Comparison of ENCODE assay signal across 8 cellular contexts in genomic region chrX:13821-14443, GRCh38.
DNase-seq lines count a peak whose midpoint lies in the region; ATAC-seq, FAIRE-seq and TF ChIP-seq lines count a peak whose summit lies in the region.
"Not testable (repeated sequence)": the region's sequence is repeated elsewhere in the genome, so short reads cannot be mapped to it uniquely, and the experiment has no call there.

No MANE protein-coding gene starts in this region.

- H3K79me1 ChIP-seq in IMR-90 (ENCODE audit: low read depth in 1 of 2, low read length in 2 of 2); H1 (ENCODE audit: low read depth, low read length): not testable (repeated sequence)

- not testable (repeated sequence) for H4K91ac ChIP-seq in IMR-90 (ENCODE audit: insufficient read depth, low read depth, low read length); H1 (replicated peaks; ENCODE audit: insufficient read length, low read length)

- not testable (repeated sequence) for H3K4me3 ChIP-seq in HCT116 (replicated peaks in 1 of 2; ENCODE audit: low read depth in 1 of 2, low read length in 2 of 2); IMR-90 (ENCODE audit: insufficient read depth, low read depth, low read length); hepatocyte; mucosa of descending colon
- H3K4me3 ChIP-seq in H1 (ENCODE audit: extremely low read depth in 1 of 4, insufficient read depth in 2 of 4, low read depth in 3 of 4, low read length in 4 of 4): peak overlapping the region in 2 of 4 experiments; percentile 36 to 44; a peak in 2 of 8 replicates

- not testable (repeated sequence) for H3K36me3 Mint-ChIP-seq in CD4-positive, alpha-beta T cell (ENCODE audit: low read depth); activated CD8-positive, alpha-beta T cell treated with anti-CD3 and anti-CD28 coated beads for 36 hours (ENCODE audit: low read depth); stimulated activated effector memory CD8-positive, alpha-beta T cell treated with anti-CD3 and anti-CD28 coated beads, Interleukin-12 subunit alpha, Interleukin-12 subunit beta, amount 100 ng/mL, for 72 hours

- not testable (repeated sequence) for H3K27ac Mint-ChIP-seq in CD4-positive, alpha-beta T cell; activated CD8-positive, alpha-beta T cell treated with anti-CD3 and anti-CD28 coated beads for 36 hours; stimulated activated effector memory CD8-positive, alpha-beta T cell treated with anti-CD3 and anti-CD28 coated beads, Interleukin-12 subunit alpha, Interleukin-12 subunit beta, amount 100 ng/mL, for 72 hours

- H3K27ac ChIP-seq in CD4-positive, alpha-beta T cell (ENCODE audit: low read depth, low read length); HCT116 (ENCODE audit: low read depth, low read length); IMR-90 (ENCODE audit: insufficient read depth, low read length); H1 (ENCODE audit: low read depth, low read length); hepatocyte: not testable (repeated sequence)

- not testable (repeated sequence) for TF ChIP-seq POLR2A in HCT116 (IDR thresholded peaks at IDR 0.05; ENCODE audit: borderline replicate concordance, extremely low read depth, insufficient read depth, insufficient read length); IMR-90 (IDR thresholded peaks at IDR 0.05; ENCODE audit: low read depth, low read length); H1 (IDR thresholded peaks at IDR 0.05; ENCODE audit: control extremely low read depth in 1 of 2, low read depth in 2 of 2, low read length in 2 of 2)

- H3K4me3 Mint-ChIP-seq in CD4-positive, alpha-beta T cell; activated CD8-positive, alpha-beta T cell treated with anti-CD3 and anti-CD28 coated beads for 36 hours: not testable (repeated sequence)
- H3K4me3 Mint-ChIP-seq in stimulated activated effector memory CD8-positive, alpha-beta T cell treated with anti-CD3 and anti-CD28 coated beads, Interleukin-12 subunit alpha, Interleukin-12 subunit beta, amount 100 ng/mL, for 72 hours: peak overlapping the region; percentile 24

- not testable (repeated sequence) for TF ChIP-seq RAD21 in HCT116 (IDR thresholded peaks at IDR 0.05; ENCODE audit: low read depth); IMR-90 (IDR thresholded peaks at IDR 0.05; ENCODE audit: low read length); H1 (IDR thresholded peaks at IDR 0.05 in 1 of 2, conservative IDR thresholded peaks at IDR 0.05 in 1 of 2; ENCODE audit: low read depth in 2 of 2, low read length in 2 of 2)

- not testable (repeated sequence) for H3K9me3 ChIP-seq in CD4-positive, alpha-beta T cell (ENCODE audit: control insufficient read depth, low read length); HCT116 (ENCODE audit: control insufficient read depth in 1 of 2, insufficient read depth in 1 of 2, low read depth in 1 of 2, low read length in 2 of 2); IMR-90 (ENCODE audit: control insufficient read depth, insufficient read depth, low read length); H1 (ENCODE audit: insufficient read depth in 2 of 2, low read depth in 1 of 2, low read length in 1 of 2); hepatocyte (ENCODE audit: low read depth); mucosa of descending colon

- not testable (repeated sequence) for H2AK5ac ChIP-seq in IMR-90 (ENCODE audit: low read depth, low read length); H1 (ENCODE audit: low read depth, low read length)

- TF ChIP-seq CTCF in CD4-positive, alpha-beta T cell (IDR thresholded peaks at IDR 0.05); HCT116 (IDR thresholded peaks at IDR 0.05 in 2 of 3, conservative IDR thresholded peaks at IDR 0.05 in 1 of 3; ENCODE audit: borderline replicate concordance in 1 of 3, insufficient read depth in 1 of 3, low read depth in 2 of 3, low read length in 2 of 3); IMR-90 (conservative IDR thresholded peaks at IDR 0.05; ENCODE audit: low read depth, low read length); activated CD8-positive, alpha-beta T cell treated with anti-CD3 and anti-CD28 coated beads for 36 hours (IDR thresholded peaks at IDR 0.05); H1 (IDR thresholded peaks at IDR 0.05; ENCODE audit: control extremely low read depth in 1 of 3, insufficient read depth in 1 of 3, low read depth in 1 of 3, low read length in 3 of 3); hepatocyte (IDR thresholded peaks at IDR 0.05; ENCODE audit: poor library complexity); mucosa of descending colon (IDR thresholded peaks at IDR 0.05): not testable (repeated sequence)

- not testable (repeated sequence) for H3K9ac ChIP-seq in HCT116 (ENCODE audit: low read length); IMR-90 (ENCODE audit: low read depth, low read length); H1 (replicated peaks in 1 of 4; ENCODE audit: extremely low read depth in 1 of 4, low read depth in 3 of 4, low read length in 3 of 4)

- not testable (repeated sequence) for H3K4me2 ChIP-seq in HCT116 (ENCODE audit: low read length); IMR-90 (ENCODE audit: low read depth, low read length); H1 (ENCODE audit: insufficient read depth in 1 of 2, low read depth in 2 of 2, low read length in 2 of 2)
- peak overlapping the region; percentile 54 for H3K4me2 ChIP-seq in hepatocyte

- H3K18ac ChIP-seq in IMR-90 (ENCODE audit: low read depth, low read length); H1 (ENCODE audit: extremely low read depth, low read length): not testable (repeated sequence)

- H3K9me1 ChIP-seq in IMR-90 (ENCODE audit: insufficient read depth, low read length): not testable (repeated sequence)

- not testable (repeated sequence) for H2BK15ac ChIP-seq in IMR-90 (ENCODE audit: low read depth, low read length); H1 (ENCODE audit: low read length)

- not testable (repeated sequence) for H2AK9ac ChIP-seq in IMR-90 (replicated peaks; ENCODE audit: low read depth, low read length, poor library complexity)

- not testable (repeated sequence) for H3K23ac ChIP-seq in IMR-90 (ENCODE audit: low read depth, low read length); H1 (ENCODE audit: insufficient read length)

- not testable (repeated sequence) for H3K4me1 Mint-ChIP-seq in CD4-positive, alpha-beta T cell (ENCODE audit: low read depth); activated CD8-positive, alpha-beta T cell treated with anti-CD3 and anti-CD28 coated beads for 36 hours (ENCODE audit: low read depth); stimulated activated effector memory CD8-positive, alpha-beta T cell treated with anti-CD3 and anti-CD28 coated beads, Interleukin-12 subunit alpha, Interleukin-12 subunit beta, amount 100 ng/mL, for 72 hours

- RAD21 ChIA-PET in HCT116 (lab: Charles Lee; ENCODE audit: low non-redundant PET in 1 of 2, low total read pairs in 2 of 2, uncharacterized antibody in 2 of 2, unreplicated experiment in 2 of 2): not testable (repeated sequence)

- not testable (repeated sequence) for H2BK5ac ChIP-seq in IMR-90 (ENCODE audit: low read depth, low read length, poor library complexity, severe bottlenecking); H1 (ENCODE audit: low read depth, low read length)

- not testable (repeated sequence) for H3K79me2 ChIP-seq in HCT116 (ENCODE audit: insufficient read depth, low read length); H1 (ENCODE audit: control insufficient read depth in 1 of 2, insufficient read depth in 2 of 2, low read length in 2 of 2); hepatocyte

- not testable (repeated sequence) for H2BK12ac ChIP-seq in H1 (ENCODE audit: low read depth, low read length)

- no CpG with 5 or more reads among the region's 45 CpGs for WGBS in IMR-90 (ENCODE audit: extremely low coverage in 2 of 2, insufficient read length in 1 of 2), 2 experiments
- WGBS in H1 (ENCODE audit: extremely low coverage in 1 of 2, insufficient coverage in 1 of 2, insufficient read length in 1 of 2, insufficient replicate concordance in 2 of 2, low coverage in 1 of 2, low lambda C conversion rate in 2 of 2, missing lambda C conversion rate in 1 of 2), 2 experiments: 0% methylated on average over 2 of the region's 45 CpGs; no CpG with 5 or more reads in 1 of the 2 experiments
- 3% methylated on average over 9 of the region's 45 CpGs for WGBS in hepatocyte (ENCODE audit: low lambda C conversion rate, missing lambda C conversion rate)

- in situ Hi-C loops in IMR-90 (cut with MboI; ENCODE audit: low sequenced_read_pairs): not testable (repeated sequence)

- H4K8ac ChIP-seq in IMR-90 (ENCODE audit: low read depth in 2 of 2, low read length in 2 of 2); H1 (ENCODE audit: extremely low read depth, insufficient read depth, low read length): not testable (repeated sequence)

- H3K27me3 Mint-ChIP-seq in CD4-positive, alpha-beta T cell; activated CD8-positive, alpha-beta T cell treated with anti-CD3 and anti-CD28 coated beads for 36 hours: not testable (repeated sequence)

- TF ChIP-seq EP300 in H1 (IDR thresholded peaks at IDR 0.05; ENCODE audit: borderline replicate concordance in 1 of 2, low read depth in 2 of 2, low read length in 2 of 2): not testable (repeated sequence)

- POLR2A ChIA-PET in CD4-positive, alpha-beta T cell (lab: Charles Lee); HCT116 (lab: Charles Lee); IMR-90 (lab: Charles Lee; ENCODE audit: unreplicated experiment); activated CD8-positive, alpha-beta T cell treated with anti-CD3 and anti-CD28 coated beads for 36 hours (lab: Charles Lee); H1 (lab: Charles Lee; ENCODE audit: partially characterized antibody): not testable (repeated sequence)

- peak; percentile 44 for ATAC-seq in CD4-positive, alpha-beta T cell (ENCODE audit: poor library complexity)
- ATAC-seq in HCT116 (0 out of 2 replicates have a peak, but pooled peaks have one; percentile 18), IMR-90 (ENCODE audit: low read depth) (peak; percentile 63), mucosa of descending colon (peak; percentile 25)
- ATAC-seq in activated CD8-positive, alpha-beta T cell treated with anti-CD3 and anti-CD28 coated beads for 36 hours: peak; percentile 80
- ATAC-seq in stimulated activated effector memory CD8-positive, alpha-beta T cell treated with anti-CD3 and anti-CD28 coated beads, Interleukin-12 subunit alpha, Interleukin-12 subunit beta, amount 100 ng/mL, for 72 hours: peak; percentile 88

- intact Hi-C loops in CD4-positive, alpha-beta T cell (cut with DNase I, micrococcal nuclease); HCT116 (cut with micrococcal nuclease); IMR-90 (cut with micrococcal nuclease); activated CD8-positive, alpha-beta T cell treated with anti-CD3 and anti-CD28 coated beads for 36 hours (cut with micrococcal nuclease); mucosa of descending colon (cut with DNase I, micrococcal nuclease): not testable (repeated sequence)

- FAIRE-seq in H1 (lab: Jason Lieb, UNC): not testable (repeated sequence)

- not testable (repeated sequence) for H2BK20ac ChIP-seq in IMR-90 (ENCODE audit: low read depth, low read length); H1 (ENCODE audit: low read length)

- CTCF ChIA-PET in CD4-positive, alpha-beta T cell (lab: Charles Lee); HCT116 (lab: Charles Lee); IMR-90 (lab: Yijun Ruan, JAX); activated CD8-positive, alpha-beta T cell treated with anti-CD3 and anti-CD28 coated beads for 36 hours (lab: Charles Lee); H1 (lab: Charles Lee; ENCODE audit: partially characterized antibody): not testable (repeated sequence)

- dilution Hi-C loops in IMR-90 (cut with HindIII; ENCODE audit: low sequenced_read_pairs, unreplicated experiment): not testable (repeated sequence)

- H3K27me3 ChIP-seq in CD4-positive, alpha-beta T cell (ENCODE audit: control insufficient read depth, insufficient read depth, low read length); HCT116 (ENCODE audit: insufficient read depth, low read length); IMR-90 (ENCODE audit: control insufficient read depth, insufficient read depth, low read length); H1 (replicated peaks in 1 of 4; ENCODE audit: control insufficient read depth in 3 of 4, extremely low read depth in 1 of 4, insufficient read depth in 3 of 4, low read length in 3 of 4); hepatocyte: not testable (repeated sequence)

- not testable (repeated sequence) for H4K5ac ChIP-seq in IMR-90 (ENCODE audit: low read depth, low read length); H1 (ENCODE audit: insufficient read length, low read depth, low read length)

- not testable (repeated sequence) for H4K20me1 ChIP-seq in HCT116 (ENCODE audit: insufficient read depth); IMR-90 (ENCODE audit: insufficient read depth, low read length); H1 (replicated peaks in 1 of 2; ENCODE audit: control insufficient read depth in 1 of 2, insufficient read depth in 2 of 2, low read length in 2 of 2); hepatocyte (ENCODE audit: insufficient read depth, poor library complexity, severe bottlenecking)

- H2BK120ac ChIP-seq in IMR-90 (ENCODE audit: low read depth, low read length); H1 (replicated peaks; ENCODE audit: low read depth, low read length): not testable (repeated sequence)

- not testable (repeated sequence) for H3K56ac ChIP-seq in IMR-90 (ENCODE audit: extremely low read depth, insufficient read depth, low read length); H1 (replicated peaks; ENCODE audit: insufficient read length, low read depth, low read length)

- not testable (repeated sequence) for H3K4me1 ChIP-seq in HCT116 (ENCODE audit: control insufficient read depth in 1 of 2, insufficient read depth in 2 of 2, low read length in 2 of 2); IMR-90 (ENCODE audit: control insufficient read depth, insufficient read depth, low read length); H1 (replicated peaks in 1 of 4; ENCODE audit: control insufficient read depth in 3 of 4, insufficient read depth in 4 of 4, low read length in 3 of 4); hepatocyte (ENCODE audit: insufficient read depth); mucosa of descending colon (ENCODE audit: low read depth)

- not testable (repeated sequence) for H3K4ac ChIP-seq in IMR-90 (ENCODE audit: low read depth, low read length); H1 (replicated peaks; ENCODE audit: insufficient read length, low read depth, low read length)

- H3K9me3 Mint-ChIP-seq in CD4-positive, alpha-beta T cell; activated CD8-positive, alpha-beta T cell treated with anti-CD3 and anti-CD28 coated beads for 36 hours; stimulated activated effector memory CD8-positive, alpha-beta T cell treated with anti-CD3 and anti-CD28 coated beads, Interleukin-12 subunit alpha, Interleukin-12 subunit beta, amount 100 ng/mL, for 72 hours: not testable (repeated sequence)

- not testable (repeated sequence) for H3K9me2 ChIP-seq in HCT116 (ENCODE audit: insufficient read depth); hepatocyte (replicated peaks; ENCODE audit: insufficient read depth)

- H3K36me3 ChIP-seq in HCT116 (ENCODE audit: control insufficient read depth in 1 of 2, insufficient read depth in 2 of 2, low read length in 2 of 2); IMR-90 (ENCODE audit: control insufficient read depth, insufficient read depth, low read length); H1 (ENCODE audit: control insufficient read depth in 2 of 4, insufficient read depth in 4 of 4, low read length in 3 of 4); hepatocyte (replicated peaks; ENCODE audit: insufficient read depth, low read depth); mucosa of descending colon (ENCODE audit: low read depth): not testable (repeated sequence)

- H3K14ac ChIP-seq in IMR-90 (replicated peaks; ENCODE audit: low read depth, low read length); H1 (ENCODE audit: insufficient read length): not testable (repeated sequence)

- BruUV-seq in HCT116 (replicated peaks; lab: Mats Ljungman, UMichigan); IMR-90 (replicated peaks; lab: Mats Ljungman, UMichigan): not testable (repeated sequence)

- not testable (repeated sequence) for DNase-seq in CD4-positive, alpha-beta T cell; HCT116 (ENCODE audit: low read depth, low spot score); IMR-90; activated CD8-positive, alpha-beta T cell treated with anti-CD3 and anti-CD28 coated beads for 36 hours; stimulated activated effector memory CD8-positive, alpha-beta T cell treated with anti-CD3 and anti-CD28 coated beads, Interleukin-12 subunit alpha, Interleukin-12 subunit beta, amount 100 ng/mL, for 72 hours (ENCODE audit: low spot score in 2 of 2)
- DNase-seq in H1 (ENCODE audit: low read depth in 1 of 2, low spot score in 2 of 2): peak; percentile 27 to 66
- peak; percentile 4 for DNase-seq in hepatocyte (ENCODE audit: low spot score)
- peak in 1 of 3 donors; percentile 29 for DNase-seq in mucosa of descending colon

- not testable (repeated sequence) for H2AFZ ChIP-seq in HCT116 (ENCODE audit: low read depth, low read length, poor library complexity, severe bottlenecking); IMR-90 (replicated peaks; ENCODE audit: low read length, poor library complexity); H1 (ENCODE audit: low read length); hepatocyte

- not testable (repeated sequence) for H3K23me2 ChIP-seq in H1 (ENCODE audit: low read depth, low read length)

Comparison
In these comparisons a context has a peak if more than half of its experiments do, and no peak if none do; other contexts are left out.
1. ATAC-seq: peak in every context shown above with its lines; median percentile 88 in stimulated activated effector memory CD8-positive, alpha-beta T cell treated with anti-CD3 and anti-CD28 coated beads, Interleukin-12 subunit alpha, Interleukin-12 subunit beta, amount 100 ng/mL, for 72 hours; 80 in activated CD8-positive, alpha-beta T cell treated with anti-CD3 and anti-CD28 coated beads for 36 hours; 63 in IMR-90; 44 in CD4-positive, alpha-beta T cell; 25 in mucosa of descending colon; 18 in HCT116.